34 cellular contexts compared by ENCODE assay signal in the genomic region with DNA sequence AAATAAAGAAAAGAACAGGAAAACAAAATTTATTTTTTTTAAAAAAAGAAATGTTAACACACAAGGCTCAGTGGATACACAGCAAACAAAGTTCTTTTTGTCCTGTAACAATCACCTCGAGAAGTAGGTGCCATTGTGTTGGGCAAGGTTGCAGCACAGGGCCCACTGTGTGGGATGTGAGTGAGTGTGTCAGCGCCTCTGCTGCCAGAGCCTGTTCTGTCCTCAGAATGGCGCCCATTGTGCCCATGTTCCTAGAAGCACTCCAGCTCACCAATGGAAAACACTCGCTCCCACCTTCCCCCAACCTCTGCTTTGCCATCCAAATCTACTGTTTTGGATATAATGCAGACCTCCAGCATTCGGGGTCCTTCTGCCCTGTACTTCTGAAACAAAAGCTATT.
"Had no signal": no experiment of that assay in that cellular context is flagged by ENCODE, and none has a peak within 500 bp of the region (broad histone marks: within the 10 kb centered on the region; RNA-seq: fewer than 3 reads in every experiment).

No MANE protein-coding gene starts in this region.

- H3K9me3 ChIP-seq: MG63 had no signal

- DNase-seq: Karpas-422, Kasumi-1, MG63, MM.1S, MV-4-11, NCI-H1048, NCI-H1092, NCI-H1092 treated with DMSO at 0.1 percent for 48 hours, NCI-H1105, NCI-H1105 treated with DMSO at 0.1 percent for 48 hours, NCI-H1417, NCI-H1417 treated with DMSO at 0.1 percent for 48 hours, NCI-H1436, NCI-H1436 treated with DMSO at 0.1 percent for 48 hours, NCI-H146, NCI-H1694, NCI-H1694 treated with DMSO at 0.1 percent for 48 hours, NCI-H187, NCI-H187 treated with DMSO at 0.1 percent for 48 hours, NCI-H1930, NCI-H2029, NCI-H2029 treated with DMSO at 0.1 percent for 48 hours, NCI-H2081, NCI-H2081 treated with DMSO at 0.1 percent for 48 hours, NCI-H2107, NCI-H2171, NCI-H2171 treated with DMSO at 0.1 percent for 48 hours, NCI-H2227 treated with DMSO at 0.1 percent for 48 hours, NCI-H226, NCI-H345, NCI-H446, NCI-H446 treated with DMSO at 0.1 percent for 48 hours, NCI-H510A, NCI-H510A treated with DMSO at 0.1 percent for 48 hours had no signal

- H3K36me3 ChIP-seq: MG63 had no signal

- H3K4me3 ChIP-seq: MG63 had no signal
